ENCODE assay signal across 9 cellular contexts in genomic region chr14:64726585-64726890, GRCh38. TPM values are rescaled to one million over a fixed set of nuclear protein-coding genes. Genes with fewer than 3 reads are reported as not detected.
DNase-seq lines count a peak whose midpoint lies in the region; ATAC-seq and FAIRE-seq lines count a peak whose summit lies in the region.
"Had no signal": no experiment of that assay in that cellular context is flagged by ENCODE, and none has a peak within 500 bp of the region (broad histone marks: within the 10 kb centered on the region; RNA-seq: fewer than 3 reads in every experiment).

No MANE protein-coding gene starts in this region.

- DNase-seq in stimulated activated naive CD4-positive, alpha-beta T cell treated with Interleukin-2 at 50 U/mL for 16 hours (lab: John Stamatoyannopoulos, UW) = peak; percentile 75
- DNase-seq in stimulated activated naive CD4-positive, alpha-beta T cell (lab: John Stamatoyannopoulos, UW) = no peak
- DNase-seq in T-cell (peak in 4 of 34 experiments; percentile 15 to 34 (median 26)), immature natural killer cell (no peak), urothelium cell line (ENCODE audit: low spot score) (peak; percentile 99), NCI-H1092 treated with DMSO at 0.1 percent for 48 hours (lab: John Stamatoyannopoulos, UW) (no peak)
- no peak for DNase-seq in effector CD8-positive, alpha-beta T cell (lab: John Stamatoyannopoulos, UW)

- H3K9me3 Mint-ChIP-seq in T-cell (no peaks in the 10 kb centered on the region), immature natural killer cell (no peaks in the 10 kb centered on the region)
- H3K9me3 Mint-ChIP-seq: memory B cell had no signal

- H3K4me3 Mint-ChIP-seq in T-cell (peak overlapping the region in 1 of 3 donors; percentile 9), immature natural killer cell (peak overlapping the region; percentile 83 to 96 (median 93))
- H3K4me3 Mint-ChIP-seq: memory B cell had no signal

- peaks cover 57 to 97% (median 85%) of the 10 kb centered on the region in 3 donors for H3K4me1 Mint-ChIP-seq in T-cell
- peaks cover 95 to 97% of the 10 kb centered on the region in 2 donors for H3K4me1 Mint-ChIP-seq in immature natural killer cell

- ATAC-seq in T-cell (replicated peaks in 1 of 4) = peak in 1 of 4 experiments; percentile 48
- ATAC-seq in GM19452 (IDR thresholded peaks at IDR 0.05; ENCODE audit: unreplicated experiment) = no peak

- POLR2A ChIA-PET in T-cell (lab: Charles Lee) = no interaction called here

- peak; percentile 99 for FAIRE-seq in urothelium cell line (lab: Jason Lieb, UNC)

- H3K27me3 Mint-ChIP-seq in T-cell = no peaks in the 10 kb centered on the region
- peaks cover 9 to 12% (median 12%) of the 10 kb centered on the region in 3 donors for H3K27me3 Mint-ChIP-seq in immature natural killer cell (ENCODE audit: low read depth in 3 of 3)

- CTCF ChIA-PET in T-cell (lab: Charles Lee) = no interaction called here

- H3K27ac Mint-ChIP-seq in T-cell = peak overlapping the region; percentile 94 to 96
- H3K27ac Mint-ChIP-seq in immature natural killer cell = peak overlapping the region; percentile 96 to 99 (median 97)
- H3K27ac Mint-ChIP-seq: memory B cell had no signal

- H3K36me3 Mint-ChIP-seq in T-cell = peaks cover 3% of the 10 kb centered on the region
- peaks cover 24 to 32% (median 29%) of the 10 kb centered on the region in 3 donors for H3K36me3 Mint-ChIP-seq in immature natural killer cell
- H3K36me3 Mint-ChIP-seq: memory B cell had no signal

RNA-seq across cellular contexts. Expression of gene PLEKHG3, which starts 22.3 kb away (rescaled TPM):
- total RNA-seq in T-cell = 10 to 100 TPM; 12.4 to 58.2 (median 27.3) TPM
- 100 to 1,000 TPM in 1 of 3 donors, 10 to 100 TPM in 2; 36.8 to 216 (median 71.4) TPM for polyA plus RNA-seq in immature natural killer cell

Comparison
In these comparisons a context has a peak if more than half of its experiments do, and no peak if none do; other contexts are left out.
1. DNase-seq: peak in stimulated activated naive CD4-positive, alpha-beta T cell treated with Interleukin-2 at 50 U/mL for 16 hours (single experiment) and urothelium cell line (single experiment); none in stimulated activated naive CD4-positive, alpha-beta T cell (0 of 6), immature natural killer cell (0 of 3), effector CD8-positive, alpha-beta T cell (single experiment) and NCI-H1092 treated with DMSO at 0.1 percent for 48 hours (single experiment).